8 cellular contexts compared by ENCODE assay signal in genomic region chr10:112952282-112952991, GRCh38. TPM values are rescaled to one million over a fixed set of nuclear protein-coding genes. Genes with fewer than 3 reads are reported as not detected.
A peak's percentile ranks its signal among the peaks of the same experiment; 100 is the strongest.
DNase-seq lines count a peak whose midpoint lies in the region; ATAC-seq and TF ChIP-seq lines count a peak whose summit lies in the region.

No MANE protein-coding gene starts in this region.

- DNase-seq in DND-41 (no peak), RWPE2 (ENCODE audit: low spot score) (no peak), epithelial cell of esophagus (ENCODE audit: low read depth) (no peak), cerebellar nuclear complex (lab: John Stamatoyannopoulos, UW) (no peak), DMS79 (lab: John Stamatoyannopoulos, UW) (no peak)
- peak in 2 of 9 donors; percentile 8 to 13 for DNase-seq in naive thymus-derived CD4-positive, alpha-beta T cell

- H3K4me3 ChIP-seq in DND-41 (ENCODE audit: low read depth in 1 of 2, low read length in 2 of 2) (peak overlapping the region; percentile 51 to 75; a peak in 3 of 4 replicates), RWPE2 (ENCODE audit: severe bottlenecking) (peak overlapping the region; percentile 55), epithelial cell of esophagus (ENCODE audit: low read length) (peak overlapping the region; percentile 71)
- peak overlapping the region; percentile 79 for H3K4me3 ChIP-seq in naive thymus-derived CD4-positive, alpha-beta T cell (ENCODE audit: low read length)

- H2AFZ ChIP-seq in DND-41 (ENCODE audit: low read depth, low read length) = peak overlapping the region; percentile 71

- CTCF ChIA-PET in naive thymus-derived CD4-positive, alpha-beta T cell (lab: Charles Lee) = no interaction called here

- peaks cover 71% of the 10 kb centered on the region for H3K79me2 ChIP-seq in DND-41 (ENCODE audit: insufficient read depth, low read length)

- POLR2A ChIA-PET in naive thymus-derived CD4-positive, alpha-beta T cell (lab: Charles Lee) = no interaction called here

- H3K27me3 ChIP-seq in DND-41 (ENCODE audit: insufficient read depth, low read length, poor library complexity) (no peaks in the 10 kb centered on the region), RWPE2 (ENCODE audit: insufficient read depth, poor library complexity, severe bottlenecking) (no peaks in the 10 kb centered on the region)
- H3K27me3 ChIP-seq in naive thymus-derived CD4-positive, alpha-beta T cell (ENCODE audit: control insufficient read depth in 2 of 2, insufficient read depth in 2 of 2, low read length in 2 of 2) = peaks cover 0 to 3% of the 10 kb centered on the region in 2 donors

- H4K20me1 ChIP-seq in DND-41 (ENCODE audit: insufficient read depth, low read length) = peaks cover 10% of the 10 kb centered on the region; the same call in 1 of the 2 replicates

- H3K36me3 ChIP-seq in DND-41 (ENCODE audit: insufficient read depth, low read length) (peaks cover 12% of the 10 kb centered on the region), RWPE2 (ENCODE audit: low read depth) (peaks cover 21% of the 10 kb centered on the region)
- H3K36me3 ChIP-seq in naive thymus-derived CD4-positive, alpha-beta T cell (ENCODE audit: control insufficient read depth in 2 of 3, insufficient read depth in 3 of 3, low read length in 3 of 3) = no peaks in the 10 kb centered on the region

- peaks cover 26 to 90% (median 42%) of the 10 kb centered on the region in 5 donors for H3K27me3 Mint-ChIP-seq in naive thymus-derived CD4-positive, alpha-beta T cell

- no peaks in the 10 kb centered on the region for H3K9me3 ChIP-seq in DND-41 (ENCODE audit: insufficient read depth, low read length, severe bottlenecking)
- no peaks in the 10 kb centered on the region for H3K9me3 ChIP-seq in RWPE2 (ENCODE audit: severe bottlenecking)
- no peaks in the 10 kb centered on the region for H3K9me3 ChIP-seq in naive thymus-derived CD4-positive, alpha-beta T cell (ENCODE audit: control insufficient read depth in 2 of 3, low read length in 3 of 3)

- peak overlapping the region; percentile 84 to 98 (median 92) for H3K4me3 Mint-ChIP-seq in naive thymus-derived CD4-positive, alpha-beta T cell

- peaks cover 15 to 51% (median 38%) of the 10 kb centered on the region in 7 donors for H3K4me1 Mint-ChIP-seq in naive thymus-derived CD4-positive, alpha-beta T cell

- no peaks in the 10 kb centered on the region for H3K9me3 Mint-ChIP-seq in naive thymus-derived CD4-positive, alpha-beta T cell

- peaks cover 0 to 7% (median 0%) of the 10 kb centered on the region in 5 donors for H3K36me3 Mint-ChIP-seq in naive thymus-derived CD4-positive, alpha-beta T cell

- peak overlapping the region in 8 of 9 donors; percentile 52 to 94 (median 86) for H3K27ac Mint-ChIP-seq in naive thymus-derived CD4-positive, alpha-beta T cell

- peak overlapping the region; percentile 84 for H3K9ac ChIP-seq in DND-41 (ENCODE audit: low read depth, low read length)

- TF ChIP-seq CTCF in DND-41 (IDR thresholded peaks at IDR 0.05; ENCODE audit: borderline replicate concordance, extremely low read depth, low read length, poor library complexity, severe bottlenecking) (no peak), RWPE2 (IDR thresholded peaks at IDR 0.05; ENCODE audit: poor library complexity, severe bottlenecking) (no peak), epithelial cell of esophagus (IDR thresholded peaks at IDR 0.05; ENCODE audit: insufficient read depth, low read depth, low read length, missing control alignments) (no peak)

- H3K27ac ChIP-seq in DND-41 (ENCODE audit: low read length) (peak overlapping the region; percentile 91), RWPE2 (ENCODE audit: poor library complexity, severe bottlenecking) (peak overlapping the region; percentile 97)
- H3K27ac ChIP-seq in naive thymus-derived CD4-positive, alpha-beta T cell (ENCODE audit: low read depth, low read length) = peak overlapping the region; percentile 53

- ATAC-seq in DND-41 (ENCODE audit: insufficient read depth, low read depth) (no peak), RWPE2 (ENCODE audit: low read depth) (peak; percentile 3; the same call in 1 of the 3 replicates), GM18868 (IDR thresholded peaks at IDR 0.05; ENCODE audit: unreplicated experiment) (no peak), HG02981 (IDR thresholded peaks at IDR 0.05; ENCODE audit: unreplicated experiment) (no peak)
- ATAC-seq in naive thymus-derived CD4-positive, alpha-beta T cell = no peak

- intact Hi-C loops in naive thymus-derived CD4-positive, alpha-beta T cell (cut with micrococcal nuclease) = loop anchor here in 1 of 2 donors (10.0 kb wide), 2 partner anchors 432 to 568 kb away; no protein-coding TSS in a partner anchor

- H3K4me1 ChIP-seq in DND-41 (ENCODE audit: insufficient read depth, low read length) (peaks cover 48% of the 10 kb centered on the region), RWPE2 (ENCODE audit: insufficient read depth, poor library complexity, severe bottlenecking) (peaks cover 31% of the 10 kb centered on the region)
- peaks cover 0 to 3% of the 10 kb centered on the region in 2 donors for H3K4me1 ChIP-seq in naive thymus-derived CD4-positive, alpha-beta T cell (ENCODE audit: control insufficient read depth in 2 of 2, insufficient read depth in 2 of 2, low read length in 2 of 2)

- peak overlapping the region; percentile 73 for H3K4me2 ChIP-seq in DND-41 (ENCODE audit: insufficient read depth, low read length)

RNA-seq across cellular contexts. Expression of gene TCF7L2, which starts 2.4 kb away (rescaled TPM):
- 10 to 100 TPM in 1 of 5 experiments, 1 to 10 TPM in 3, under 1 TPM in 1; 0.39 to 31.4 (median 3.5) TPM for total RNA-seq in naive thymus-derived CD4-positive, alpha-beta T cell
- polyA plus RNA-seq in naive thymus-derived CD4-positive, alpha-beta T cell = 1 to 10 TPM; 1.7 to 3.1 TPM
